ENCODE assay signal across 18 cellular contexts in the genomic region with DNA sequence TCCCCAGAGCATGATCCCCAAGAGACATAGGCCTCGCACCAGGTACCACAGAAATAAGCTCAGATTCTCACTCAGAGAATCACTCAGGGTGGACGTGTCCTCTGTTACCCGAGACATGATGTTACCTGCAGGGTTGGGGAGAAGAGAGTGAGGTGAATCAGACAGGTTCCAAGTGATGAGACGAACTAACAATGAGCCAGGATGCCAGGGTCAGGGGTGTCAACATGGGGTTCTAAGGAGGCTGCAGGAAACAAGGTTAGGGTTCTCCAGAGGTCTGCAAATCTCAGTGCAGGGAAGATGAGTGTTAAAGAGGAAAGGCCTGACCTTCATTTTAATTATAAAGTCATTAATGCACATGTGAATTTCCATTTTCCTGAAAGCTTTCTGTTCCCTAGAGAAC. TPM values are rescaled to one million over a fixed set of nuclear protein-coding genes. Genes with fewer than 3 reads are reported as not detected.
DNase-seq lines count a peak whose midpoint lies in the region; ATAC-seq and TF ChIP-seq lines count a peak whose summit lies in the region.
"Had no signal": no experiment of that assay in that cellular context is flagged by ENCODE, and none has a peak within 500 bp of the region (broad histone marks: within the 10 kb centered on the region; RNA-seq: fewer than 3 reads in every experiment).

No MANE protein-coding gene starts in this region.

- peak overlapping the region; percentile 91 for H3K4me3 ChIP-seq in GM12865 (ENCODE audit: low read depth, low read length)
- H3K4me3 ChIP-seq: mucosa of descending colon, testis had no signal

- H3K27me3 Mint-ChIP-seq in CD14-positive monocyte (ENCODE audit: low read depth in 3 of 3): peaks cover 0 to 5% (median 1%) of the 10 kb centered on the region in 3 donors
- H3K27me3 Mint-ChIP-seq in activated naive CD8-positive, alpha-beta T cell treated with anti-CD3 and anti-CD28 coated beads, Interleukin-2, amount 50 U/mL, for 24 hours: no peaks in the 10 kb centered on the region
- H3K27me3 Mint-ChIP-seq in neural crest cell (ENCODE audit: low read depth): peaks cover 94% of the 10 kb centered on the region

- intact Hi-C loops in CD14-positive monocyte (cut with micrococcal nuclease): no loop called here

- H3K36me3 Mint-ChIP-seq in CD14-positive monocyte: peaks cover 63 to 66% of the 10 kb centered on the region in 2 donors
- peaks cover 72% of the 10 kb centered on the region for H3K36me3 Mint-ChIP-seq in activated naive CD8-positive, alpha-beta T cell treated with anti-CD3 and anti-CD28 coated beads, Interleukin-2, amount 50 U/mL, for 24 hours (ENCODE audit: low read depth)
- no peaks in the 10 kb centered on the region for H3K36me3 Mint-ChIP-seq in neural crest cell (ENCODE audit: low read depth)

- ATAC-seq in activated naive CD8-positive, alpha-beta T cell treated with anti-CD3 and anti-CD28 coated beads, Interleukin-2, amount 50 U/mL, for 24 hours: no peak
- ATAC-seq in GM21367 (IDR thresholded peaks at IDR 0.05; ENCODE audit: unreplicated experiment): no peak
- ATAC-seq: activated CD4-positive, CD25-positive, alpha-beta regulatory T cell treated with anti-CD3 and anti-CD28 coated beads, Interleukin-2, amount 50 U/mL, for 24 hours; mucosa of descending colon had no signal

- DNase-seq in CD14-positive monocyte (ENCODE audit: low spot score) (no peak), GM12865 (ENCODE audit: low read depth) (no peak), neural crest cell (ENCODE audit: low read depth, low spot score) (no peak), NCI-H2196 treated with DMSO at 0.1 percent for 48 hours (lab: John Stamatoyannopoulos, UW; ENCODE audit: unreplicated experiment) (no peak), NCI-H146 treated with DMSO at 0.1 percent for 48 hours (lab: John Stamatoyannopoulos, UW; ENCODE audit: unreplicated experiment) (no peak), NCI-H1417 (lab: John Stamatoyannopoulos, UW) (no peak)
- no peak for DNase-seq in activated naive CD8-positive, alpha-beta T cell treated with anti-CD3 and anti-CD28 coated beads, Interleukin-2, amount 50 U/mL, for 24 hours
- DNase-seq: activated gamma-delta T cell treated with Interleukin-2 at 50 U/mL for 16 hours, cerebellar nuclear complex, glutamatergic neuron, mucosa of descending colon, NCI-H187 treated with DMSO at 0.1 percent for 48 hours, NCI-H524 treated with DMSO at 0.1 percent for 48 hours, Peyer's patch, posterior cingulate gyrus, testis had no signal

- TF ChIP-seq CTCF in CD14-positive monocyte (IDR thresholded peaks at IDR 0.05) (no peak), GM12865 (IDR thresholded peaks at IDR 0.05; ENCODE audit: insufficient read depth, low read depth, low read length, missing control alignments) (no peak), neural crest cell (conservative IDR thresholded peaks at IDR 0.05) (no peak)

- peak overlapping the region in 2 of 7 donors; percentile 37 to 51 for H3K27ac Mint-ChIP-seq in CD14-positive monocyte
- H3K27ac Mint-ChIP-seq in activated naive CD8-positive, alpha-beta T cell treated with anti-CD3 and anti-CD28 coated beads, Interleukin-2, amount 50 U/mL, for 24 hours: peak overlapping the region; percentile 98
- H3K27ac Mint-ChIP-seq in neural crest cell (ENCODE audit: unreplicated experiment): no peak overlapping the region

- H3K9me3 Mint-ChIP-seq in CD14-positive monocyte: peaks cover 0 to 10% (median 3%) of the 10 kb centered on the region in 7 donors
- no peaks in the 10 kb centered on the region for H3K9me3 Mint-ChIP-seq in activated naive CD8-positive, alpha-beta T cell treated with anti-CD3 and anti-CD28 coated beads, Interleukin-2, amount 50 U/mL, for 24 hours
- H3K9me3 Mint-ChIP-seq in neural crest cell: no peaks in the 10 kb centered on the region

- peak overlapping the region; percentile 4 to 59 for H3K4me3 Mint-ChIP-seq in CD14-positive monocyte
- H3K4me3 Mint-ChIP-seq in activated naive CD8-positive, alpha-beta T cell treated with anti-CD3 and anti-CD28 coated beads, Interleukin-2, amount 50 U/mL, for 24 hours: peak overlapping the region; percentile 94
- peak overlapping the region; percentile 26 for H3K4me3 Mint-ChIP-seq in neural crest cell

- H3K4me1 Mint-ChIP-seq in CD14-positive monocyte (peaks cover 77% of the 10 kb centered on the region), neural crest cell (peaks cover 18% of the 10 kb centered on the region)
- H3K4me1 Mint-ChIP-seq in activated naive CD8-positive, alpha-beta T cell treated with anti-CD3 and anti-CD28 coated beads, Interleukin-2, amount 50 U/mL, for 24 hours: peaks cover 65% of the 10 kb centered on the region

RNA-seq across cellular contexts. Expression of a gene that starts 2.5 kb away (rescaled TPM):
- polyA plus RNA-seq in CD14-positive monocyte: 100 to 1,000 TPM; 204 to 221 TPM
- 2.7 and 2.8 TPM in 2 replicates for total RNA-seq in neural crest cell

RNA-seq across cellular contexts. Expression of a gene that starts 3.0 kb away (rescaled TPM):
- polyA plus RNA-seq in CD14-positive monocyte: 100 to 1,000 TPM; 350 to 405 TPM
- not detected in 2 replicates for total RNA-seq in neural crest cell

RNA-seq across cellular contexts. Expression of a gene that starts 7.2 kb away (rescaled TPM):
- polyA plus RNA-seq in CD14-positive monocyte: 100 to 1,000 TPM; 487 to 534 TPM
- 1.1 and 1.7 TPM in 2 replicates for total RNA-seq in neural crest cell

RNA-seq across cellular contexts. Expression of a gene that starts 12.5 kb away (rescaled TPM):
- polyA plus RNA-seq in CD14-positive monocyte: 10 to 100 TPM; 12.6 to 25.9 TPM
- total RNA-seq in neural crest cell: 18.0 and 18.2 TPM in 2 replicates

RNA-seq across cellular contexts. Expression of a gene that starts 34.2 kb away (rescaled TPM):
- polyA plus RNA-seq in CD14-positive monocyte: under 1 TPM; 0.25 to 0.64 TPM
- total RNA-seq in neural crest cell: 0.28 TPM in 1 of 2 replicates, not detected in the other

Comparison
In these comparisons a context has a peak if more than half of its experiments do, and no peak if none do; other contexts are left out.
1. H3K4me3 Mint-ChIP-seq: peak in every context shown above with its lines; median percentile 94 in activated naive CD8-positive, alpha-beta T cell treated with anti-CD3 and anti-CD28 coated beads, Interleukin-2, amount 50 U/mL, for 24 hours; 32 in CD14-positive monocyte; 26 in neural crest cell.